16 cellular contexts compared by ENCODE assay signal in the genomic region with DNA sequence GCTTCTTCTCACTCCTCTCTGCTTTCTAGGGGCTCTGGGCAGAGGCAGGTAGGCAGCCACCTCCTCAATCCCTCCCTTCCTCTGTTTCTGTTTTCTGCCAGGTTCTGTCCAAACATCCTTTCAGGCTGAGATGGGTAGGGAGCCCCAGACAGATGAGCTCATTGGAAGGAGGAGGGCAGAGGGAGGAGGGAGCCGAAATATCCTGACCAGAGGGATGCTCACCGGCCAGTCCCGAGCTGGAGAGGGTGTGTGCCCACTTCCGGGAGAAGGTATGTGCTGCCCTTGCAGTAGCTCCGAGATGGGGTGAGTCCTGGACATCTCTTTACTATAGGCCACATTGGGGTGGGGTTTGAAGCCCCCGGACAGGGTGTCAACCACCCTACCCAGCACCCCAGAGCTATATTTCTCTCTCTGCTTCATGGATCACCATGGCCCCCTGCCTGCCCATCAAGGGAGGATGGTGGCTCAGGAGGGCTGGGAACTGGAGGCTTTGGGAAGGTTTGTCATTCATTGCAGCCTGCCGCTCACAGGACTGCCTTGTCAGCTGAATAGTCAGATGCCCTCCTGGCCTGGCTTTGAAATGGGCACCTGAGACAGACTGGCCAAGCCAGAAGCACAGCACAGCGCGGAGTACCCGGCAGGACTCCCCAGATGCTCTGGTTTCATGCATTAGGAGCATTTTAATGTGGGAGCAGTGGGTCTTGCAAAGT. TPM values are rescaled to one million over a fixed set of nuclear protein-coding genes. Genes with fewer than 3 reads are reported as not detected.
"Had no signal": no experiment of that assay in that cellular context is flagged by ENCODE, and none has a peak within 500 bp of the region (broad histone marks: within the 10 kb centered on the region; RNA-seq: fewer than 3 reads in every experiment).

No MANE protein-coding gene starts in this region.

- H3K36me3 ChIP-seq: ascending aorta, suprapubic skin had no signal

- H3K9me3 ChIP-seq: ascending aorta, suprapubic skin had no signal

- H3K27me3 ChIP-seq: ascending aorta had no signal

- DNase-seq: activated CD4-positive, CD25-positive, alpha-beta regulatory T cell treated with anti-CD3 and anti-CD28 coated beads, Interleukin-2, amount 50 U/mL, for 72 hours; activated T-cell treated with anti-CD3 and anti-CD28 coated beads for 4 hours; dorsolateral prefrontal cortex; mammary epithelial cell; naive B cell; T-helper 1 cell; T1000; trophoblast cell had no signal

- ATAC-seq: esophagus mucosa had no signal

- H3K27ac Mint-ChIP-seq: naive B cell; stimulated activated naive CD8-positive, alpha-beta T cell treated with anti-CD3 and anti-CD28 coated beads, Interleukin-15, Interleukin-2, amounts not matched to agents 100 ng/mL and 50 ng/mL, for 24 hours had no signal

- H3K9me3 Mint-ChIP-seq: naive B cell; stimulated activated naive CD8-positive, alpha-beta T cell treated with anti-CD3 and anti-CD28 coated beads, Interleukin-15, Interleukin-2, amounts not matched to agents 100 ng/mL and 50 ng/mL, for 24 hours had no signal

- H3K4me3 ChIP-seq: ascending aorta, skin epidermis, suprapubic skin had no signal

- H3K36me3 Mint-ChIP-seq: naive B cell had no signal

- H3K27ac ChIP-seq: ascending aorta, dorsolateral prefrontal cortex, suprapubic skin had no signal

- H3K4me3 Mint-ChIP-seq: stimulated activated naive CD8-positive, alpha-beta T cell treated with anti-CD3 and anti-CD28 coated beads, Interleukin-15, Interleukin-2, amounts not matched to agents 100 ng/mL and 50 ng/mL, for 24 hours had no signal

RNA-seq across cellular contexts. Expression of a gene that starts 19.1 kb away (rescaled TPM):
- total RNA-seq: activated CD8-positive, alpha-beta memory T cell treated with anti-CD3 and anti-CD28 coated beads for 36 hours; glomerular endothelial cell; mononuclear cell had no signal
